ENCODE assay signal across 22 cellular contexts in the genomic region with DNA sequence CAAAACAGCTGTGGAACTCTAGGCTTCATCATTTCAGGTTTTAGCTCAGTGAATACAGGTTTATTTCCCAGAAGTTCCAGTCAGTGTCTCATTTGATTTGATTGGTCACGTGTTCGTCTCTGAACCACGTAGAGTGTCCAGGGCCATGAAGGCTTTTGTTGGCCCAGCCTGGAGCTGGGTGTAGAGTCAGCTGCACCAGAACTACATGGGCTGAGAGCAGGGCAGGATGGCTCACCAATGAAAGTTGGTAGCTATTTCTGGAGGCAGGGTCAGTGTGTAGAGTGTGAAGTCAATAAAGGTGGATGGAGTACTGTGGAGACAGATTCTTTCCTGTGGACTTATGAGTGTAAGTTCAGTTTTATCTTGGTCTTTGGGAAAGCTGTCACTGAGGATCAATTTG. TPM values are rescaled to one million over a fixed set of nuclear protein-coding genes. Genes with fewer than 3 reads are reported as not detected.
DNase-seq lines count a peak whose midpoint lies in the region; ATAC-seq and TF ChIP-seq lines count a peak whose summit lies in the region.
"Had no signal": no experiment of that assay in that cellular context is flagged by ENCODE, and none has a peak within 500 bp of the region (broad histone marks: within the 10 kb centered on the region; RNA-seq: fewer than 3 reads in every experiment).

No MANE protein-coding gene starts in this region.

- peaks cover 53 to 55% of the 10 kb centered on the region in 2 donors for H3K4me1 Mint-ChIP-seq in natural killer cell
- H3K4me1 Mint-ChIP-seq in natural killer cell treated with Interleukin-12 subunit alpha and Interleukin-12 subunit beta and Interleukin-15 and Interleukin-18, amount 100 ng/mL, for 72 hours (ENCODE audit: low read depth in 2 of 2) = peaks cover 34 to 44% of the 10 kb centered on the region in 2 donors
- H3K4me1 Mint-ChIP-seq in chondrocyte (ENCODE audit: low read depth) = peaks cover 63% of the 10 kb centered on the region
- peaks cover 64% of the 10 kb centered on the region for H3K4me1 Mint-ChIP-seq in osteocyte (ENCODE audit: unreplicated experiment)
- peaks cover 0 to 1% of the 10 kb centered on the region in 2 donors for H3K4me1 Mint-ChIP-seq in effector memory CD8-positive, alpha-beta T cell (ENCODE audit: low read depth in 2 of 2)

- H3K27me3 Mint-ChIP-seq in natural killer cell (ENCODE audit: low read depth in 2 of 2) (no peaks in the 10 kb centered on the region), chondrocyte (ENCODE audit: low read depth) (no peaks in the 10 kb centered on the region), osteocyte (ENCODE audit: unreplicated experiment) (no peaks in the 10 kb centered on the region)
- no peaks in the 10 kb centered on the region for H3K27me3 Mint-ChIP-seq in natural killer cell treated with Interleukin-12 subunit alpha and Interleukin-12 subunit beta and Interleukin-15 and Interleukin-18, amount 100 ng/mL, for 72 hours
- peaks cover 53 to 61% of the 10 kb centered on the region in 2 donors for H3K27me3 Mint-ChIP-seq in effector memory CD8-positive, alpha-beta T cell

- DNase-seq in natural killer cell (no peak), chondrocyte (ENCODE audit: low spot score) (no peak), osteocyte (ENCODE audit: extremely low spot score, unreplicated experiment) (no peak)
- no peak for DNase-seq in natural killer cell treated with Interleukin-12 subunit alpha and Interleukin-12 subunit beta and Interleukin-15 and Interleukin-18, amount 100 ng/mL, for 72 hours (ENCODE audit: low spot score)
- no peak for DNase-seq in effector memory CD8-positive, alpha-beta T cell
- DNase-seq: AML-193; CD4-positive, alpha-beta T cell; COR-L47; GDM1; HCEC 1CT; NCI-H1092; NCI-H1417 treated with DMSO at 0.1 percent for 48 hours; NCI-H1694 treated with DMSO at 0.1 percent for 48 hours; NCI-H2081; NCI-H2227 treated with DMSO at 0.1 percent for 48 hours; NCI-H69; OCI-M1; Peyer's patch; SIG-M5 had no signal

- intact Hi-C loops in natural killer cell (cut with micrococcal nuclease) = no loop called here

- TF ChIP-seq CTCF in natural killer cell (IDR thresholded peaks at IDR 0.05) = no peak
- no peak for TF ChIP-seq CTCF in chondrocyte (IDR thresholded peaks at IDR 0.05)
- no peak for TF ChIP-seq CTCF in osteocyte (IDR thresholded peaks at IDR 0.05)

- H3K27ac Mint-ChIP-seq in natural killer cell = peak overlapping the region; percentile 57 to 91
- no peak overlapping the region for H3K27ac Mint-ChIP-seq in natural killer cell treated with Interleukin-12 subunit alpha and Interleukin-12 subunit beta and Interleukin-15 and Interleukin-18, amount 100 ng/mL, for 72 hours
- H3K27ac Mint-ChIP-seq in chondrocyte (ENCODE audit: unreplicated experiment) = peak overlapping the region; percentile 88
- H3K27ac Mint-ChIP-seq in osteocyte (ENCODE audit: unreplicated experiment) = peak overlapping the region; percentile 79
- no peak overlapping the region for H3K27ac Mint-ChIP-seq in effector memory CD8-positive, alpha-beta T cell
- H3K27ac Mint-ChIP-seq: CD4-positive, alpha-beta T cell had no signal

- H3K36me3 Mint-ChIP-seq in natural killer cell = no peaks in the 10 kb centered on the region
- no peaks in the 10 kb centered on the region for H3K36me3 Mint-ChIP-seq in natural killer cell treated with Interleukin-12 subunit alpha and Interleukin-12 subunit beta and Interleukin-15 and Interleukin-18, amount 100 ng/mL, for 72 hours
- no peaks in the 10 kb centered on the region for H3K36me3 Mint-ChIP-seq in chondrocyte (ENCODE audit: low read depth)
- no peaks in the 10 kb centered on the region for H3K36me3 Mint-ChIP-seq in osteocyte (ENCODE audit: unreplicated experiment)
- H3K36me3 Mint-ChIP-seq in effector memory CD8-positive, alpha-beta T cell (ENCODE audit: insufficient read depth) = no peaks in the 10 kb centered on the region

- H3K4me3 Mint-ChIP-seq in natural killer cell (no peak overlapping the region), chondrocyte (ENCODE audit: unreplicated experiment) (no peak overlapping the region), osteocyte (ENCODE audit: unreplicated experiment) (no peak overlapping the region)
- H3K4me3 Mint-ChIP-seq in natural killer cell treated with Interleukin-12 subunit alpha and Interleukin-12 subunit beta and Interleukin-15 and Interleukin-18, amount 100 ng/mL, for 72 hours = no peak overlapping the region
- H3K4me3 Mint-ChIP-seq in effector memory CD8-positive, alpha-beta T cell = no peak overlapping the region
- H3K4me3 Mint-ChIP-seq: CD4-positive, alpha-beta T cell had no signal

- ATAC-seq in natural killer cell (no peak), SK-N-SH treated with all-trans-retinoic acid at 6 μM for 48 hours (no peak), HG03039 (IDR thresholded peaks at IDR 0.05; ENCODE audit: unreplicated experiment) (no peak)
- no peak for ATAC-seq in natural killer cell treated with Interleukin-12 subunit alpha and Interleukin-12 subunit beta and Interleukin-15 and Interleukin-18, amount 100 ng/mL, for 72 hours
- ATAC-seq in effector memory CD8-positive, alpha-beta T cell (replicated peaks) = no peak
- ATAC-seq: GM12878 had no signal

- H3K9me3 Mint-ChIP-seq in natural killer cell (no peaks in the 10 kb centered on the region), chondrocyte (ENCODE audit: low read depth) (peaks cover 4% of the 10 kb centered on the region), osteocyte (ENCODE audit: unreplicated experiment) (no peaks in the 10 kb centered on the region)
- no peaks in the 10 kb centered on the region for H3K9me3 Mint-ChIP-seq in natural killer cell treated with Interleukin-12 subunit alpha and Interleukin-12 subunit beta and Interleukin-15 and Interleukin-18, amount 100 ng/mL, for 72 hours
- no peaks in the 10 kb centered on the region for H3K9me3 Mint-ChIP-seq in effector memory CD8-positive, alpha-beta T cell
- H3K9me3 Mint-ChIP-seq: CD4-positive, alpha-beta T cell had no signal

TF ChIP-seq in SK-N-SH treated with all-trans-retinoic acid at 6 μM for 48 hours, 23 proteins besides CTCF, POLR2A, EP300 and RAD21:
- TF ChIP-seq ISL1 (CRISPR knock-in tag; IDR thresholded peaks at IDR 0.05) (no peak), ARNTL (CRISPR knock-in tag; IDR thresholded peaks at IDR 0.05; ENCODE audit: borderline replicate concordance, low read depth) (no peak), PPARA (CRISPR knock-in tag; IDR thresholded peaks at IDR 0.05; ENCODE audit: borderline replicate concordance) (no peak), RARB (CRISPR knock-in tag; IDR thresholded peaks at IDR 0.05) (no peak), ZNF70 (CRISPR knock-in tag; IDR thresholded peaks at IDR 0.05) (no peak), BACH2 (CRISPR knock-in tag; IDR thresholded peaks at IDR 0.05; ENCODE audit: borderline replicate concordance) (no peak), SNAI2 (CRISPR knock-in tag; IDR thresholded peaks at IDR 0.05) (no peak), GLIS3 (CRISPR knock-in tag; IDR thresholded peaks at IDR 0.05) (no peak)
- TF ChIP-seq, protein P1, sequence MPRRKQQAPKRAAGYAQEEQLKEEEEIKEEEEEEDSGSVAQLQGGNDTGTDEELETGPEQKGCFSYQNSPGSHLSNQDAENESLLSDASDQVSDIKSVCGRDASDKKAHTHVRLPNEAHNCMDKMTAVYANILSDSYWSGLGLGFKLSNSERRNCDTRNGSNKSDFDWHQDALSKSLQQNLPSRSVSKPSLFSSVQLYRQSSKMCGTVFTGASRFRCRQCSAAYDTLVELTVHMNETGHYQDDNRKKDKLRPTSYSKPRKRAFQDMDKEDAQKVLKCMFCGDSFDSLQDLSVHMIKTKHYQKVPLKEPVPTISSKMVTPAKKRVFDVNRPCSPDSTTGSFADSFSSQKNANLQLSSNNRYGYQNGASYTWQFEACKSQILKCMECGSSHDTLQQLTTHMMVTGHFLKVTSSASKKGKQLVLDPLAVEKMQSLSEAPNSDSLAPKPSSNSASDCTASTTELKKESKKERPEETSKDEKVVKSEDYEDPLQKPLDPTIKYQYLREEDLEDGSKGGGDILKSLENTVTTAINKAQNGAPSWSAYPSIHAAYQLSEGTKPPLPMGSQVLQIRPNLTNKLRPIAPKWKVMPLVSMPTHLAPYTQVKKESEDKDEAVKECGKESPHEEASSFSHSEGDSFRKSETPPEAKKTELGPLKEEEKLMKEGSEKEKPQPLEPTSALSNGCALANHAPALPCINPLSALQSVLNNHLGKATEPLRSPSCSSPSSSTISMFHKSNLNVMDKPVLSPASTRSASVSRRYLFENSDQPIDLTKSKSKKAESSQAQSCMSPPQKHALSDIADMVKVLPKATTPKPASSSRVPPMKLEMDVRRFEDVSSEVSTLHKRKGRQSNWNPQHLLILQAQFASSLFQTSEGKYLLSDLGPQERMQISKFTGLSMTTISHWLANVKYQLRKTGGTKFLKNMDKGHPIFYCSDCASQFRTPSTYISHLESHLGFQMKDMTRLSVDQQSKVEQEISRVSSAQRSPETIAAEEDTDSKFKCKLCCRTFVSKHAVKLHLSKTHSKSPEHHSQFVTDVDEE (CRISPR knock-in tag; IDR thresholded peaks at IDR 0.05) = no peak
- TF ChIP-seq, protein P2, sequence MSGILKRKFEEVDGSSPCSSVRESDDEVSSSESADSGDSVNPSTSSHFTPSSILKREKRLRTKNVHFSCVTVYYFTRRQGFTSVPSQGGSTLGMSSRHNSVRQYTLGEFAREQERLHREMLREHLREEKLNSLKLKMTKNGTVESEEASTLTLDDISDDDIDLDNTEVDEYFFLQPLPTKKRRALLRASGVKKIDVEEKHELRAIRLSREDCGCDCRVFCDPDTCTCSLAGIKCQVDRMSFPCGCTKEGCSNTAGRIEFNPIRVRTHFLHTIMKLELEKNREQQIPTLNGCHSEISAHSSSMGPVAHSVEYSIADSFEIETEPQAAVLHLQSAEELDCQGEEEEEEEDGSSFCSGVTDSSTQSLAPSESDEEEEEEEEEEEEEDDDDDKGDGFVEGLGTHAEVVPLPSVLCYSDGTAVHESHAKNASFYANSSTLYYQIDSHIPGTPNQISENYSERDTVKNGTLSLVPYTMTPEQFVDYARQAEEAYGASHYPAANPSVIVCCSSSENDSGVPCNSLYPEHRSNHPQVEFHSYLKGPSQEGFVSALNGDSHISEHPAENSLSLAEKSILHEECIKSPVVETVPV (CRISPR knock-in tag; IDR thresholded peaks at IDR 0.05) = no peak
TF ChIP-seq in SK-N-SH treated with all-trans-retinoic acid at 6 μM for 48 hours: peak in this region for 0.

RNA-seq across cellular contexts. Expression of gene IGFBP7, which starts 43.0 kb away (rescaled TPM):
- total RNA-seq in natural killer cell (100 to 1,000 TPM in 2 of 3 donors, 10 to 100 TPM in 1; 88.8 to 107 (median 101) TPM), chondrocyte (3,991 to 5,189 TPM (median 5,125 TPM) in 3 replicates), osteocyte (3,484 and 3,576 TPM in 2 replicates)
- total RNA-seq in natural killer cell treated with Interleukin-12 subunit alpha and Interleukin-12 subunit beta and Interleukin-15 and Interleukin-18, amount 100 ng/mL, for 72 hours = 10 to 100 TPM; 11.7 to 82.1 TPM

Comparison
In these comparisons a context has a peak if more than half of its experiments do, and no peak if none do; other contexts are left out.
1. H3K27ac Mint-ChIP-seq: peak in natural killer cell (2 of 2), chondrocyte (single experiment) and osteocyte (single experiment); none in natural killer cell treated with Interleukin-12 subunit alpha and Interleukin-12 subunit beta and Interleukin-15 and Interleukin-18, amount 100 ng/mL, for 72 hours (0 of 2) and effector memory CD8-positive, alpha-beta T cell (0 of 2).
2. RNA of gene IGFBP7, which starts 43.0 kb away (total RNA-seq): 3,991 to 5,189 TPM in chondrocyte and 3,484 to 3,576 TPM in osteocyte; 88.8 to 107 TPM in natural killer cell and 11.7 to 82.1 TPM in natural killer cell treated with Interleukin-12 subunit alpha and Interleukin-12 subunit beta and Interleukin-15 and Interleukin-18, amount 100 ng/mL, for 72 hours; every median in the first group is over 10 times any median in the second.